ENCODE assay signal across 13 cellular contexts in the genomic region with DNA sequence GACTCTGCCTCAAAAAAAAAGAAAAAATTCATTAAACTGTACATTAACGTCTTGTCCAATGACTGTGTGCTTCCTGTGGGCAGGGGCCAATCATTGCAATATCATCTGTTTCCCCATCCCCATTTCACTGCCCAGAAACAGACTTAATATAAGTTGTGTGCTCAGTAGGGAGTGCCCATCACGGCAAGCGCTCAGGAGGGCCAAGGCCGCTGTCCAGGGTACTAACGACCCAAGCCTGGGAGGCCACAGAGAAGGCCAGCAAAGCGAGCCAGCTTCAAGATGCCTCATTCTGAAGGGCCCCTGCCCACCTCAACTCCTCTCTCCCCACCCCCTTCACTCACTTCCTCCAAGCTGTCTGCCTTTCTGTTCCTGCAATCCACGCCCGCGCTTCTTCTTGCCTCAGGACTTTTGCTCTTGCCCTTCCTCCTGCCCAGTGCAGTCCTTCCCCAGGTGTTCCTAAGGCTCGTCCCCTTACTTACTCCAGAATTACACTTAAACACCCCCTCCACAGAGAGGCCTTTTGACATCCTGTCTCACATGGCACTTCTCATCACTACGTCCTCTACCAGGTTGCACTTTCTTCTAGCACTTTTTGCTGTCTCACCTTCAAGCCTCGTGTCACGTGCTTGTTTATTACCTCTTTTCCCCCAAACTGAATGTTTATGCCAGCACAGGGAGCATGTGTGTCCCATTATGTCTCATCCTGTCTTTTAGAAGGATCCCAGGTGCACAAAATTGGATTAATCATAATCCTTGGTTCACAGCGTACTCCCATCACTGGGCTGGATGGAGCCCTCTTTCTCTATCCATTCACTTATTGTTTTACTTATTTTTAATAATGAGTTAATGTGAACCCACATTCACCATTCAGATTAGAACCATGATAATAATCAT. TPM values are rescaled to one million over a fixed set of nuclear protein-coding genes. Genes with fewer than 3 reads are reported as not detected.
DNase-seq lines count a peak whose midpoint lies in the region; ATAC-seq and TF ChIP-seq lines count a peak whose summit lies in the region.
"Had no signal": no experiment of that assay in that cellular context is flagged by ENCODE, and none has a peak within 500 bp of the region (broad histone marks: within the 10 kb centered on the region; RNA-seq: fewer than 3 reads in every experiment).

No MANE protein-coding gene starts in this region.

- H3K4me1 Mint-ChIP-seq in activated naive CD4-positive, alpha-beta T cell treated with anti-CD3 and anti-CD28 coated beads for 36 hours (ENCODE audit: low read depth), result peaks cover 10% of the 10 kb centered on the region

- H3K4me2 ChIP-seq in smooth muscle cell, result no peak overlapping the region

- DNase-seq in activated naive CD4-positive, alpha-beta T cell treated with anti-CD3 and anti-CD28 coated beads for 36 hours, result peak; percentile 22
- DNase-seq in activated naive CD4-positive, alpha-beta T cell treated with anti-CD3 and anti-CD28 coated beads, Interleukin-2, amount 50 U/mL, for 72 hours (ENCODE audit: low spot score in 2 of 2), result no peak
- DNase-seq in SJCRH30 (peak; percentile 65 to 74), fibroblast of peridontal ligament (ENCODE audit: extremely low read depth) (peak; percentile 30), smooth muscle cell (lab: John Stamatoyannopoulos, UW; ENCODE audit: unreplicated experiment) (peak; percentile 5), head of caudate nucleus (no peak)
- DNase-seq in effector CD4-positive, alpha-beta T cell, result no peak
- DNase-seq: activated CD4-positive, alpha-beta T cell treated with anti-CD3 and anti-CD28 coated beads, Interleukin-2, amount 10 ng/mL, durations not matched to agents 24 days and 14 days; NCI-H1930; ovary had no signal

- intact Hi-C loops in activated naive CD4-positive, alpha-beta T cell treated with anti-CD3 and anti-CD28 coated beads for 36 hours (cut with micrococcal nuclease), result no loop called here
- intact Hi-C loops in head of caudate nucleus (cut with DNase I), result no loop called here

- H3K27me3 ChIP-seq in SJCRH30 (peaks cover 30% of the 10 kb centered on the region), smooth muscle cell (ENCODE audit: low read depth) (peaks cover 38% of the 10 kb centered on the region)
- H3K27me3 ChIP-seq: ovary had no signal

- H3K27me3 Mint-ChIP-seq in activated naive CD4-positive, alpha-beta T cell treated with anti-CD3 and anti-CD28 coated beads for 36 hours (ENCODE audit: low read depth), result no peaks in the 10 kb centered on the region

- no peak overlapping the region for H3K27ac Mint-ChIP-seq in activated naive CD4-positive, alpha-beta T cell treated with anti-CD3 and anti-CD28 coated beads for 36 hours
- H3K27ac Mint-ChIP-seq in activated naive CD4-positive, alpha-beta T cell treated with anti-CD3 and anti-CD28 coated beads, Interleukin-2, amount 50 U/mL, for 72 hours, result no peak overlapping the region
- H3K27ac Mint-ChIP-seq: activated CD4-positive, alpha-beta T cell treated with anti-CD3 and anti-CD28 coated beads, Interleukin-2, amount 10 ng/mL, durations not matched to agents 24 days and 14 days had no signal

- H3K79me2 ChIP-seq in smooth muscle cell (ENCODE audit: low read depth), result no peaks in the 10 kb centered on the region

- no peaks in the 10 kb centered on the region for H3F3A ChIP-seq in smooth muscle cell (ENCODE audit: low read depth)

- peaks cover under 1% of the 10 kb centered on the region for H3K36me3 Mint-ChIP-seq in activated naive CD4-positive, alpha-beta T cell treated with anti-CD3 and anti-CD28 coated beads for 36 hours (ENCODE audit: low read depth)
- H3K36me3 Mint-ChIP-seq in activated naive CD4-positive, alpha-beta T cell treated with anti-CD3 and anti-CD28 coated beads, Interleukin-2, amount 50 U/mL, for 72 hours, result no peaks in the 10 kb centered on the region

- H3K9me3 ChIP-seq in SJCRH30 (replicated peaks) (no peaks in the 10 kb centered on the region), smooth muscle cell (replicated peaks; ENCODE audit: low read depth) (no peaks in the 10 kb centered on the region)
- H3K9me3 ChIP-seq: ovary, suprapubic skin had no signal

- H3K9ac ChIP-seq in smooth muscle cell (ENCODE audit: low read depth), result no peak overlapping the region

- no peaks in the 10 kb centered on the region for H3K9me3 Mint-ChIP-seq in activated naive CD4-positive, alpha-beta T cell treated with anti-CD3 and anti-CD28 coated beads for 36 hours
- no peaks in the 10 kb centered on the region for H3K9me3 Mint-ChIP-seq in activated naive CD4-positive, alpha-beta T cell treated with anti-CD3 and anti-CD28 coated beads, Interleukin-2, amount 50 U/mL, for 72 hours
- H3K9me3 Mint-ChIP-seq: activated CD4-positive, alpha-beta T cell treated with anti-CD3 and anti-CD28 coated beads, Interleukin-2, amount 10 ng/mL, durations not matched to agents 24 days and 14 days had no signal

- CTCF ChIA-PET in activated naive CD4-positive, alpha-beta T cell treated with anti-CD3 and anti-CD28 coated beads for 36 hours (lab: Charles Lee), result interaction anchor here (0.6 kb wide), 1 partner anchor 8 kb away, joined by 4 read pairs; no protein-coding TSS in a partner anchor

- H3K4me1 ChIP-seq in SJCRH30 (no peaks in the 10 kb centered on the region), smooth muscle cell (ENCODE audit: low read depth) (no peaks in the 10 kb centered on the region)
- H3K4me1 ChIP-seq: suprapubic skin had no signal

- H3K27ac ChIP-seq in SJCRH30 (no peak overlapping the region), smooth muscle cell (ENCODE audit: low read depth) (no peak overlapping the region)
- H3K27ac ChIP-seq: epithelial cell of prostate, ovary, suprapubic skin had no signal

- no peaks in the 10 kb centered on the region for H4K20me1 ChIP-seq in smooth muscle cell (ENCODE audit: low read depth)

- H3K36me3 ChIP-seq in SJCRH30, result no peaks in the 10 kb centered on the region
- no peaks in the 10 kb centered on the region for H3K36me3 ChIP-seq in smooth muscle cell (ENCODE audit: low read depth)
- H3K36me3 ChIP-seq: ovary, suprapubic skin had no signal

- no peak overlapping the region for H2AFZ ChIP-seq in smooth muscle cell (ENCODE audit: low read depth)

- no peak for ATAC-seq in activated naive CD4-positive, alpha-beta T cell treated with anti-CD3 and anti-CD28 coated beads, Interleukin-2, amount 50 U/mL, for 72 hours
- ATAC-seq in HG02885 (IDR thresholded peaks at IDR 0.05; ENCODE audit: poor library complexity, unreplicated experiment), result no peak

- H3K4me3 ChIP-seq in SJCRH30 (no peak overlapping the region), smooth muscle cell (no peak overlapping the region)
- H3K4me3 ChIP-seq: ovary, suprapubic skin had no signal

- 52% methylated on average over 14 of the region's 14 CpGs for WGBS in smooth muscle cell (ENCODE audit: low lambda C conversion rate)

- no peak overlapping the region for H3K4me3 Mint-ChIP-seq in activated naive CD4-positive, alpha-beta T cell treated with anti-CD3 and anti-CD28 coated beads for 36 hours
- H3K4me3 Mint-ChIP-seq: activated CD4-positive, alpha-beta T cell treated with anti-CD3 and anti-CD28 coated beads, Interleukin-2, amount 10 ng/mL, durations not matched to agents 24 days and 14 days had no signal

- no peak for TF ChIP-seq CTCF in smooth muscle cell (IDR thresholded peaks at IDR 0.05; ENCODE audit: borderline replicate concordance, insufficient read depth, poor library complexity, severe bottlenecking)

RNA-seq across cellular contexts. Expression of a gene that starts 11.3 kb away (rescaled TPM):
- total RNA-seq in activated naive CD4-positive, alpha-beta T cell treated with anti-CD3 and anti-CD28 coated beads for 36 hours, result 10 to 100 TPM; 30.0 to 31.9 TPM
- total RNA-seq in activated naive CD4-positive, alpha-beta T cell treated with anti-CD3 and anti-CD28 coated beads, Interleukin-2, amount 50 U/mL, for 72 hours, result 10 to 100 TPM; 34.2 to 39.6 TPM
- total RNA-seq in SJCRH30 (2014; rRNA removed; shearing (Covaris generic)), result 0.10 and 0.16 TPM in 2 replicates
- total RNA-seq in smooth muscle cell, result 0.58 and 0.99 TPM in 2 replicates
- polyA plus RNA-seq in smooth muscle cell, result 6.3 and 8.6 TPM in 2 replicates

Comparison
In these comparisons a context has a peak if more than half of its experiments do, and no peak if none do; other contexts are left out.
1. DNase-seq: peak in activated naive CD4-positive, alpha-beta T cell treated with anti-CD3 and anti-CD28 coated beads for 36 hours (single experiment), SJCRH30 (2 of 2), fibroblast of peridontal ligament (single experiment) and smooth muscle cell (single experiment); none in activated naive CD4-positive, alpha-beta T cell treated with anti-CD3 and anti-CD28 coated beads, Interleukin-2, amount 50 U/mL, for 72 hours (0 of 2), effector CD4-positive, alpha-beta T cell (single experiment) and head of caudate nucleus (0 of 42).
2. RNA of a gene that starts 11.3 kb away (total RNA-seq): 34.2 to 39.6 TPM in activated naive CD4-positive, alpha-beta T cell treated with anti-CD3 and anti-CD28 coated beads, Interleukin-2, amount 50 U/mL, for 72 hours and 30.0 to 31.9 TPM in activated naive CD4-positive, alpha-beta T cell treated with anti-CD3 and anti-CD28 coated beads for 36 hours; 0.58 to 0.99 TPM in smooth muscle cell and 0.10 to 0.16 TPM in SJCRH30; every median in the first group is over 10 times any median in the second.